In genomic region chr10:27500886-27501285, GRCh38 we compare ENCODE assay signal across 30 cellular contexts.
"Had no signal": no experiment of that assay in that cellular context is flagged by ENCODE, and none has a peak within 500 bp of the region (broad histone marks: within the 10 kb centered on the region; RNA-seq: fewer than 3 reads in every experiment).

No MANE protein-coding gene starts in this region.

- H3K4me3 ChIP-seq: ascending aorta, body of pancreas, cardiac muscle cell had no signal

- H3K36me3 ChIP-seq: ascending aorta, cardiac muscle cell had no signal

- H3K27me3 ChIP-seq: ascending aorta, body of pancreas, cardiac muscle cell had no signal

- H3K27ac ChIP-seq: ascending aorta, body of pancreas, cardiac muscle cell, VCaP had no signal

- ATAC-seq: activated naive CD4-positive, alpha-beta T cell treated with anti-CD3 and anti-CD28 coated beads, Interleukin-2, amount 50 U/mL, for 72 hours; activated naive CD8-positive, alpha-beta T cell treated with anti-CD3 and anti-CD28 coated beads, Interleukin-2, amount 50 U/mL, for 24 hours; activated T-cell treated with anti-CD3 and anti-CD28 coated beads, Interleukin-2, amount 50 U/mL, for 4 hours; body of pancreas; PC-3; T-helper 17 cell had no signal

- FAIRE-seq: RCC 7860, TTC549 had no signal

- DNase-seq: activated CD4-positive, alpha-beta memory T cell treated with anti-CD3 and anti-CD28 coated beads for 36 hours; activated CD4-positive, alpha-beta T cell treated with anti-CD3 and anti-CD28 coated beads, Interleukin-2, amount 10 ng/mL, durations not matched to agents 7 days and 5 days; activated CD4-positive, CD25-positive, alpha-beta regulatory T cell; activated CD8-positive, alpha-beta memory T cell treated with anti-CD3 and anti-CD28 coated beads for 24 hours; activated effector memory CD4-positive, alpha-beta T cell treated with anti-CD3 and anti-CD28 coated beads, Interleukin-2, amount 50 U/mL, for 16 hours; activated naive CD4-positive, alpha-beta T cell treated with Interleukin-2 at 50 U/mL for 16 hours; activated naive CD8-positive, alpha-beta T cell treated with anti-CD3 and anti-CD28 coated beads, Interleukin-2, amount 50 U/mL, for 24 hours; activated T-cell treated with anti-CD3 and anti-CD28 coated beads, Interleukin-2, amount 50 U/mL, for 4 hours; amniotic stem cell; body of pancreas; KG1; NCI-H1092; NCI-H1417; NCI-H2029; NCI-H2107; NCI-H2171 treated with DMSO at 0.1 percent for 48 hours; NCI-H226; NCI-H510A treated with DMSO at 0.1 percent for 48 hours; NCI-H69; NK-92 treated with Interleukin-12 subunit alpha and Interleukin-12 subunit beta, amount 100 ng/mL, for 24 hours; PC-3; SIG-M5; T-helper 17 cell; T-helper 9 cell had no signal

- H3K9me3 ChIP-seq: ascending aorta, body of pancreas had no signal
